In genomic region chr7:74058486-74058885, GRCh38 we compare ENCODE assay signal across 23 cellular contexts. TPM values are rescaled to one million over a fixed set of nuclear protein-coding genes. Genes with fewer than 3 reads are reported as not detected.
DNase-seq lines count a peak whose midpoint lies in the region; ATAC-seq and TF ChIP-seq lines count a peak whose summit lies in the region.
"Had no signal": no experiment of that assay in that cellular context is flagged by ENCODE, and none has a peak within 500 bp of the region (broad histone marks: within the 10 kb centered on the region; RNA-seq: fewer than 3 reads in every experiment).

No MANE protein-coding gene starts in this region.

- no peaks in the 10 kb centered on the region for H3K27me3 ChIP-seq in gastroesophageal sphincter
- H3K27me3 ChIP-seq: BLaER1 treated with 17β-estradiol and CSF1 and Interleukin-3, amounts not matched to agents 10 nM and 100 nM; Peyer's patch had no signal

- TF ChIP-seq POLR2A in gastroesophageal sphincter (IDR thresholded peaks at IDR 0.05): no peak

- peaks cover 6% of the 10 kb centered on the region for H3K4me1 Mint-ChIP-seq in stimulated activated naive CD8-positive, alpha-beta T cell treated with anti-CD3 and anti-CD28 coated beads, Interleukin-15, amount 100 ng/mL, for 72 hours
- H3K4me1 Mint-ChIP-seq in stimulated activated effector memory CD8-positive, alpha-beta T cell treated with anti-CD3 and anti-CD28 coated beads, Interleukin-12 subunit alpha, Interleukin-12 subunit beta, amount 100 ng/mL, for 72 hours: peaks cover 13% of the 10 kb centered on the region

- 92 to 100% methylated on average over 2 to 7 of the region's 7 CpGs for WGBS in gastroesophageal sphincter (ENCODE audit: low coverage in 1 of 2), 2 donors

- no peak for DNase-seq in stimulated activated naive CD8-positive, alpha-beta T cell treated with anti-CD3 and anti-CD28 coated beads, Interleukin-15, amount 100 ng/mL, for 72 hours
- no peak for DNase-seq in stimulated activated naive CD8-positive, alpha-beta T cell treated with anti-CD3 and anti-CD28 coated beads, Interleukin-15, Interleukin-2, amounts not matched to agents 100 U/mL and 50 U/mL, for 24 hours
- no peak for DNase-seq in stimulated activated effector memory CD8-positive, alpha-beta T cell treated with anti-CD3 and anti-CD28 coated beads, Interleukin-12 subunit alpha, Interleukin-12 subunit beta, amount 100 ng/mL, for 72 hours (ENCODE audit: low spot score in 2 of 2)
- no peak for DNase-seq in SHP77 (lab: John Stamatoyannopoulos, UW)
- no peak for DNase-seq in activated CD4-positive, alpha-beta T cell treated with anti-CD3 and anti-CD28 coated beads, Interleukin-2, amount 50 U/mL, for 48 hours
- DNase-seq: ACHN; CD8-positive, alpha-beta T cell; GDM1; Karpas-422; MV-4-11; NCI-H1694; NCI-H2081 treated with DMSO at 0.1 percent for 48 hours; NCI-H446; NCI-H526 had no signal

- H3K9me3 Mint-ChIP-seq in stimulated activated naive CD8-positive, alpha-beta T cell treated with anti-CD3 and anti-CD28 coated beads, Interleukin-15, amount 100 ng/mL, for 72 hours: no peaks in the 10 kb centered on the region
- H3K9me3 Mint-ChIP-seq in stimulated activated effector memory CD8-positive, alpha-beta T cell treated with anti-CD3 and anti-CD28 coated beads, Interleukin-12 subunit alpha, Interleukin-12 subunit beta, amount 100 ng/mL, for 72 hours: no peaks in the 10 kb centered on the region
- H3K9me3 Mint-ChIP-seq: CD8-positive, alpha-beta T cell had no signal

- H3K27ac ChIP-seq in gastroesophageal sphincter: peak overlapping the region in 3 of 4 donors; percentile 13 to 92 (median 46)
- H3K27ac ChIP-seq: 22Rv1, Peyer's patch had no signal

- H3K36me3 ChIP-seq in gastroesophageal sphincter: peaks cover 0 to 94% of the 10 kb centered on the region in 2 donors
- H3K36me3 ChIP-seq: BLaER1 treated with 17β-estradiol and CSF1 and Interleukin-3, amounts not matched to agents 10 nM and 100 nM; Peyer's patch had no signal

- peaks cover 0 to 46% (median 4%) of the 10 kb centered on the region in 3 donors for H3K4me1 ChIP-seq in gastroesophageal sphincter

- H3K27me3 Mint-ChIP-seq in stimulated activated naive CD8-positive, alpha-beta T cell treated with anti-CD3 and anti-CD28 coated beads, Interleukin-15, amount 100 ng/mL, for 72 hours: no peaks in the 10 kb centered on the region

- H3K4me3 ChIP-seq in gastroesophageal sphincter: no peak overlapping the region
- H3K4me3 ChIP-seq: BLaER1 treated with 17β-estradiol and CSF1 and Interleukin-3, amounts not matched to agents 10 nM and 100 nM; Peyer's patch had no signal

- H3K36me3 Mint-ChIP-seq in stimulated activated effector memory CD8-positive, alpha-beta T cell treated with anti-CD3 and anti-CD28 coated beads, Interleukin-12 subunit alpha, Interleukin-12 subunit beta, amount 100 ng/mL, for 72 hours: no peaks in the 10 kb centered on the region
- H3K36me3 Mint-ChIP-seq: CD8-positive, alpha-beta T cell had no signal

- H3K4me3 Mint-ChIP-seq in stimulated activated naive CD8-positive, alpha-beta T cell treated with anti-CD3 and anti-CD28 coated beads, Interleukin-15, amount 100 ng/mL, for 72 hours: no peak overlapping the region
- no peak overlapping the region for H3K4me3 Mint-ChIP-seq in stimulated activated effector memory CD8-positive, alpha-beta T cell treated with anti-CD3 and anti-CD28 coated beads, Interleukin-12 subunit alpha, Interleukin-12 subunit beta, amount 100 ng/mL, for 72 hours
- H3K4me3 Mint-ChIP-seq: CD8-positive, alpha-beta T cell had no signal

- ATAC-seq in stimulated activated naive CD8-positive, alpha-beta T cell treated with anti-CD3 and anti-CD28 coated beads, Interleukin-15, amount 100 ng/mL, for 72 hours: no peak
- ATAC-seq in stimulated activated naive CD8-positive, alpha-beta T cell treated with anti-CD3 and anti-CD28 coated beads, Interleukin-15, Interleukin-2, amounts not matched to agents 100 U/mL and 50 U/mL, for 24 hours: no peak
- ATAC-seq in gastroesophageal sphincter (no peak), HG03196 (IDR thresholded peaks at IDR 0.05; ENCODE audit: unreplicated experiment) (no peak), HG03135 (IDR thresholded peaks at IDR 0.05; ENCODE audit: unreplicated experiment) (no peak)
- no peak for ATAC-seq in stimulated activated effector memory CD8-positive, alpha-beta T cell treated with anti-CD3 and anti-CD28 coated beads, Interleukin-12 subunit alpha, Interleukin-12 subunit beta, amount 100 ng/mL, for 72 hours
- ATAC-seq: CD8-positive, alpha-beta T cell had no signal

- TF ChIP-seq CTCF in gastroesophageal sphincter (IDR thresholded peaks at IDR 0.05): no peak

- no peaks in the 10 kb centered on the region for H3K9me3 ChIP-seq in gastroesophageal sphincter
- H3K9me3 ChIP-seq: BLaER1 treated with 17β-estradiol and CSF1 and Interleukin-3, amounts not matched to agents 10 nM and 100 nM; Peyer's patch had no signal

- H3K27ac Mint-ChIP-seq in stimulated activated naive CD8-positive, alpha-beta T cell treated with anti-CD3 and anti-CD28 coated beads, Interleukin-15, amount 100 ng/mL, for 72 hours: peak overlapping the region; percentile 21 to 62
- H3K27ac Mint-ChIP-seq in stimulated activated effector memory CD8-positive, alpha-beta T cell treated with anti-CD3 and anti-CD28 coated beads, Interleukin-12 subunit alpha, Interleukin-12 subunit beta, amount 100 ng/mL, for 72 hours: peak overlapping the region; percentile 39
- H3K27ac Mint-ChIP-seq: CD8-positive, alpha-beta T cell had no signal

- no peak for TF ChIP-seq EP300 in gastroesophageal sphincter (IDR thresholded peaks at IDR 0.05)

RNA-seq across cellular contexts. Expression of gene LIMK1, which starts 25.1 kb away (rescaled TPM):
- 10 to 100 TPM in 3 of 4 donors, 1 to 10 TPM in 1; 7.2 to 20.6 (median 13.2) TPM for total RNA-seq in gastroesophageal sphincter

RNA-seq across cellular contexts. Expression of gene ELN, which starts 30.5 kb away (rescaled TPM):
- total RNA-seq in gastroesophageal sphincter: 100 to 1,000 TPM; 316 to 703 (median 441) TPM
- total RNA-seq: CD8-positive, alpha-beta T cell; H4; OCI-LY7; SK-MEL-5 had no signal
